Comparison of ENCODE assay signal across 21 cellular contexts in genomic region chr5:1549631-1550030, GRCh38. TPM values are rescaled to one million over a fixed set of nuclear protein-coding genes. Genes with fewer than 3 reads are reported as not detected.
A peak's percentile ranks its signal among the peaks of the same experiment; 100 is the strongest.
DNase-seq lines count a peak whose midpoint lies in the region; ATAC-seq and TF ChIP-seq lines count a peak whose summit lies in the region.
"Had no signal": no experiment of that assay in that cellular context is flagged by ENCODE, and none has a peak within 500 bp of the region (broad histone marks: within the 10 kb centered on the region; RNA-seq: fewer than 3 reads in every experiment).

No MANE protein-coding gene starts in this region.

- H3K4me3 Mint-ChIP-seq in activated CD8-positive, alpha-beta memory T cell treated with anti-CD3 and anti-CD28 coated beads, Interleukin-2, amount 10 ng/mL, durations not matched to agents 7 days and 5 days: no peak overlapping the region

- no peaks in the 10 kb centered on the region for H3K9me3 Mint-ChIP-seq in activated CD8-positive, alpha-beta memory T cell treated with anti-CD3 and anti-CD28 coated beads, Interleukin-2, amount 10 ng/mL, durations not matched to agents 7 days and 5 days (ENCODE audit: low read depth)

- no peaks in the 10 kb centered on the region for H3K9me3 ChIP-seq in upper lobe of right lung
- H3K9me3 ChIP-seq: SJSA1 had no signal

- H3K36me3 ChIP-seq in upper lobe of right lung: no peaks in the 10 kb centered on the region
- H3K36me3 ChIP-seq: SJSA1 had no signal

- no peaks in the 10 kb centered on the region for H3K36me3 Mint-ChIP-seq in activated CD8-positive, alpha-beta memory T cell treated with anti-CD3 and anti-CD28 coated beads, Interleukin-2, amount 10 ng/mL, durations not matched to agents 7 days and 5 days
- H3K36me3 Mint-ChIP-seq: CD14-positive monocyte had no signal

- no peaks in the 10 kb centered on the region for H3K27me3 Mint-ChIP-seq in activated CD8-positive, alpha-beta memory T cell treated with anti-CD3 and anti-CD28 coated beads, Interleukin-2, amount 10 ng/mL, durations not matched to agents 7 days and 5 days

- H3K4me3 ChIP-seq in coronary artery (no peak overlapping the region), upper lobe of right lung (peak overlapping the region; percentile 21)
- H3K4me3 ChIP-seq: SJSA1 had no signal

- no peaks in the 10 kb centered on the region for H3K27me3 ChIP-seq in upper lobe of right lung

- peak; percentile 31 for DNase-seq in activated CD8-positive, alpha-beta memory T cell treated with anti-CD3 and anti-CD28 coated beads, Interleukin-2, amount 10 ng/mL, durations not matched to agents 7 days and 5 days
- no peak for DNase-seq in activated CD8-positive, alpha-beta memory T cell treated with anti-CD3 and anti-CD28 coated beads for 24 hours
- peak; percentile 36 for DNase-seq in coronary artery (ENCODE audit: low spot score)
- peak; percentile 69 for DNase-seq in mesenteric fat pad (ENCODE audit: low spot score)
- DNase-seq in upper lobe of right lung: no peak
- no peak for DNase-seq in cerebellar nuclear complex (lab: John Stamatoyannopoulos, UW)
- DNase-seq: AML-193, EL, GF-D8, Karpas-422, NCI-H1417, NCI-H1694 treated with DMSO at 0.1 percent for 48 hours, NCI-H2081 treated with DMSO at 0.1 percent for 48 hours, NCI-H2171 treated with DMSO at 0.1 percent for 48 hours, OCI-M1 had no signal

- peaks cover 7% of the 10 kb centered on the region for H3K4me1 ChIP-seq in upper lobe of right lung
- H3K4me1 ChIP-seq: SJSA1 had no signal

- peaks cover 3% of the 10 kb centered on the region for H3K4me1 Mint-ChIP-seq in activated CD8-positive, alpha-beta memory T cell treated with anti-CD3 and anti-CD28 coated beads, Interleukin-2, amount 10 ng/mL, durations not matched to agents 7 days and 5 days

- no peak overlapping the region for H3K27ac Mint-ChIP-seq in activated CD8-positive, alpha-beta memory T cell treated with anti-CD3 and anti-CD28 coated beads, Interleukin-2, amount 10 ng/mL, durations not matched to agents 7 days and 5 days

- no peak for ATAC-seq in activated CD8-positive, alpha-beta memory T cell treated with anti-CD3 and anti-CD28 coated beads, Interleukin-2, amount 10 ng/mL, durations not matched to agents 7 days and 5 days
- ATAC-seq in upper lobe of right lung (no peak), GM21526 (IDR thresholded peaks at IDR 0.05; ENCODE audit: low FRiP score, unreplicated experiment) (no peak), HG03439 (IDR thresholded peaks at IDR 0.05; ENCODE audit: unreplicated experiment) (no peak)
- ATAC-seq: Right ventricle myocardium inferior had no signal

- CTCF ChIA-PET in activated CD8-positive, alpha-beta memory T cell treated with anti-CD3 and anti-CD28 coated beads, Interleukin-2, amount 10 ng/mL, durations not matched to agents 7 days and 5 days (lab: Charles Lee): no interaction called here

- intact Hi-C loops in upper lobe of right lung (cut with DNase I): no loop called here

- H3K27ac ChIP-seq in coronary artery: no peak overlapping the region
- no peak overlapping the region for H3K27ac ChIP-seq in upper lobe of right lung
- H3K27ac ChIP-seq: 22Rv1, SJSA1 had no signal

- TF ChIP-seq CTCF in coronary artery (IDR thresholded peaks at IDR 0.05) (no peak), upper lobe of right lung (IDR thresholded peaks at IDR 0.05) (no peak)

RNA-seq across cellular contexts. Expression of gene LPCAT1, which starts 25.9 kb away (rescaled TPM):
- 10 to 100 TPM; 83.8 to 85.3 TPM for total RNA-seq in activated CD8-positive, alpha-beta memory T cell treated with anti-CD3 and anti-CD28 coated beads, Interleukin-2, amount 10 ng/mL, durations not matched to agents 7 days and 5 days
- total RNA-seq in mesenteric fat pad: 45.7 TPM
- total RNA-seq in upper lobe of right lung: 690 TPM

Comparison
In these comparisons a context has a peak if more than half of its experiments do, and no peak if none do; other contexts are left out.
1. DNase-seq: peak in activated CD8-positive, alpha-beta memory T cell treated with anti-CD3 and anti-CD28 coated beads, Interleukin-2, amount 10 ng/mL, durations not matched to agents 7 days and 5 days (single experiment), coronary artery (single experiment) and mesenteric fat pad (single experiment); none in activated CD8-positive, alpha-beta memory T cell treated with anti-CD3 and anti-CD28 coated beads for 24 hours (single experiment), upper lobe of right lung (single experiment) and cerebellar nuclear complex (0 of 2).